Comparison of ENCODE assay signal across 1 cellular context in the genomic region with DNA sequence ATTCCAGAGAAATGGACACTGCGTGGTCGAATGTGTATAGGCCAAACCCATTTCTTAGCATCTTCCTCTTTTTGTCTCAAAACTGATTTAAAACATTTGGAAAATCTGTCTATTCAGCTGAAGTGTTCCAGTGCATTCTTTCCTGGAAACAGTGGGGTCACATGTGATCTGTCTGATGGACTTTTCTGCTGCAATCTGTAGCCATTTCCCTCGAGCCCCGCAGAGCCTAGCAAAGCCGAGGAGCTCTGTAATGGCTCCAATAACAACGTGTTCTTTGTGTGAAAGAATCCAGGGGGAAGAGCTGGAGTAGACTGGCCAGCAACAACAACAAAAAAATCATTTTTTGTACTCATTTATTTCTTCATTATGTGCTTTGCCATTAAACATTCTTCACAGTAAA.
TF ChIP-seq lines count a peak whose summit lies in the region.

No MANE protein-coding gene starts in this region.

TF ChIP-seq in H1, 55 proteins besides CTCF, POLR2A, EP300 and RAD21 (continued from another document):
- TF ChIP-seq, protein P1, sequence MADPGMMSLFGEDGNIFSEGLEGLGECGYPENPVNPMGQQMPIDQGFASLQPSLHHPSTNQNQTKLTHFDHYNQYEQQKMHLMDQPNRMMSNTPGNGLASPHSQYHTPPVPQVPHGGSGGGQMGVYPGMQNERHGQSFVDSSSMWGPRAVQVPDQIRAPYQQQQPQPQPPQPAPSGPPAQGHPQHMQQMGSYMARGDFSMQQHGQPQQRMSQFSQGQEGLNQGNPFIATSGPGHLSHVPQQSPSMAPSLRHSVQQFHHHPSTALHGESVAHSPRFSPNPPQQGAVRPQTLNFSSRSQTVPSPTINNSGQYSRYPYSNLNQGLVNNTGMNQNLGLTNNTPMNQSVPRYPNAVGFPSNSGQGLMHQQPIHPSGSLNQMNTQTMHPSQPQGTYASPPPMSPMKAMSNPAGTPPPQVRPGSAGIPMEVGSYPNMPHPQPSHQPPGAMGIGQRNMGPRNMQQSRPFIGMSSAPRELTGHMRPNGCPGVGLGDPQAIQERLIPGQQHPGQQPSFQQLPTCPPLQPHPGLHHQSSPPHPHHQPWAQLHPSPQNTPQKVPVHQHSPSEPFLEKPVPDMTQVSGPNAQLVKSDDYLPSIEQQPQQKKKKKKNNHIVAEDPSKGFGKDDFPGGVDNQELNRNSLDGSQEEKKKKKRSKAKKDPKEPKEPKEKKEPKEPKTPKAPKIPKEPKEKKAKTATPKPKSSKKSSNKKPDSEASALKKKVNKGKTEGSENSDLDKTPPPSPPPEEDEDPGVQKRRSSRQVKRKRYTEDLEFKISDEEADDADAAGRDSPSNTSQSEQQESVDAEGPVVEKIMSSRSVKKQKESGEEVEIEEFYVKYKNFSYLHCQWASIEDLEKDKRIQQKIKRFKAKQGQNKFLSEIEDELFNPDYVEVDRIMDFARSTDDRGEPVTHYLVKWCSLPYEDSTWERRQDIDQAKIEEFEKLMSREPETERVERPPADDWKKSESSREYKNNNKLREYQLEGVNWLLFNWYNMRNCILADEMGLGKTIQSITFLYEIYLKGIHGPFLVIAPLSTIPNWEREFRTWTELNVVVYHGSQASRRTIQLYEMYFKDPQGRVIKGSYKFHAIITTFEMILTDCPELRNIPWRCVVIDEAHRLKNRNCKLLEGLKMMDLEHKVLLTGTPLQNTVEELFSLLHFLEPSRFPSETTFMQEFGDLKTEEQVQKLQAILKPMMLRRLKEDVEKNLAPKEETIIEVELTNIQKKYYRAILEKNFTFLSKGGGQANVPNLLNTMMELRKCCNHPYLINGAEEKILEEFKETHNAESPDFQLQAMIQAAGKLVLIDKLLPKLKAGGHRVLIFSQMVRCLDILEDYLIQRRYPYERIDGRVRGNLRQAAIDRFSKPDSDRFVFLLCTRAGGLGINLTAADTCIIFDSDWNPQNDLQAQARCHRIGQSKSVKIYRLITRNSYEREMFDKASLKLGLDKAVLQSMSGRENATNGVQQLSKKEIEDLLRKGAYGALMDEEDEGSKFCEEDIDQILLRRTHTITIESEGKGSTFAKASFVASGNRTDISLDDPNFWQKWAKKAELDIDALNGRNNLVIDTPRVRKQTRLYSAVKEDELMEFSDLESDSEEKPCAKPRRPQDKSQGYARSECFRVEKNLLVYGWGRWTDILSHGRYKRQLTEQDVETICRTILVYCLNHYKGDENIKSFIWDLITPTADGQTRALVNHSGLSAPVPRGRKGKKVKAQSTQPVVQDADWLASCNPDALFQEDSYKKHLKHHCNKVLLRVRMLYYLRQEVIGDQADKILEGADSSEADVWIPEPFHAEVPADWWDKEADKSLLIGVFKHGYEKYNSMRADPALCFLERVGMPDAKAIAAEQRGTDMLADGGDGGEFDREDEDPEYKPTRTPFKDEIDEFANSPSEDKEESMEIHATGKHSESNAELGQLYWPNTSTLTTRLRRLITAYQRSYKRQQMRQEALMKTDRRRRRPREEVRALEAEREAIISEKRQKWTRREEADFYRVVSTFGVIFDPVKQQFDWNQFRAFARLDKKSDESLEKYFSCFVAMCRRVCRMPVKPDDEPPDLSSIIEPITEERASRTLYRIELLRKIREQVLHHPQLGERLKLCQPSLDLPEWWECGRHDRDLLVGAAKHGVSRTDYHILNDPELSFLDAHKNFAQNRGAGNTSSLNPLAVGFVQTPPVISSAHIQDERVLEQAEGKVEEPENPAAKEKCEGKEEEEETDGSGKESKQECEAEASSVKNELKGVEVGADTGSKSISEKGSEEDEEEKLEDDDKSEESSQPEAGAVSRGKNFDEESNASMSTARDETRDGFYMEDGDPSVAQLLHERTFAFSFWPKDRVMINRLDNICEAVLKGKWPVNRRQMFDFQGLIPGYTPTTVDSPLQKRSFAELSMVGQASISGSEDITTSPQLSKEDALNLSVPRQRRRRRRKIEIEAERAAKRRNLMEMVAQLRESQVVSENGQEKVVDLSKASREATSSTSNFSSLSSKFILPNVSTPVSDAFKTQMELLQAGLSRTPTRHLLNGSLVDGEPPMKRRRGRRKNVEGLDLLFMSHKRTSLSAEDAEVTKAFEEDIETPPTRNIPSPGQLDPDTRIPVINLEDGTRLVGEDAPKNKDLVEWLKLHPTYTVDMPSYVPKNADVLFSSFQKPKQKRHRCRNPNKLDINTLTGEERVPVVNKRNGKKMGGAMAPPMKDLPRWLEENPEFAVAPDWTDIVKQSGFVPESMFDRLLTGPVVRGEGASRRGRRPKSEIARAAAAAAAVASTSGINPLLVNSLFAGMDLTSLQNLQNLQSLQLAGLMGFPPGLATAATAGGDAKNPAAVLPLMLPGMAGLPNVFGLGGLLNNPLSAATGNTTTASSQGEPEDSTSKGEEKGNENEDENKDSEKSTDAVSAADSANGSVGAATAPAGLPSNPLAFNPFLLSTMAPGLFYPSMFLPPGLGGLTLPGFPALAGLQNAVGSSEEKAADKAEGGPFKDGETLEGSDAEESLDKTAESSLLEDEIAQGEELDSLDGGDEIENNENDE (IDR thresholded peaks at IDR 0.05; ENCODE audit: insufficient replicate concordance, low read length), result no peak
- TF ChIP-seq RFX5 (IDR thresholded peaks at IDR 0.05; ENCODE audit: borderline replicate concordance, low read depth, low read length) (no peak), JUN (IDR thresholded peaks at IDR 0.05; ENCODE audit: low read depth, low read length) (no peak), SP4 (IDR thresholded peaks at IDR 0.05; ENCODE audit: low read length) (no peak), KDM4A (IDR thresholded peaks at IDR 0.05; ENCODE audit: low read depth, low read length, severe bottlenecking) (no peak), SIX5 (IDR thresholded peaks at IDR 0.05; ENCODE audit: low read depth, low read length) (no peak), CREB1 (IDR thresholded peaks at IDR 0.05) (no peak), BACH1 (IDR thresholded peaks at IDR 0.05; ENCODE audit: low read length) (no peak), GABPA (IDR thresholded peaks at IDR 0.05; ENCODE audit: borderline replicate concordance, insufficient read depth, low read length) (no peak), SIN3A (conservative IDR thresholded peaks at IDR 0.05 in 1 of 2, IDR thresholded peaks at IDR 0.05 in 1 of 2; ENCODE audit: low read depth in 1 of 2, low read length in 2 of 2) (no peak), YY1 (IDR thresholded peaks at IDR 0.05; ENCODE audit: low read depth, low read length) (no peak), CBX5 (IDR thresholded peaks at IDR 0.05; ENCODE audit: low read depth, low read length) (no peak)
